ENCODE assay signal across 9 cellular contexts in the genomic region with DNA sequence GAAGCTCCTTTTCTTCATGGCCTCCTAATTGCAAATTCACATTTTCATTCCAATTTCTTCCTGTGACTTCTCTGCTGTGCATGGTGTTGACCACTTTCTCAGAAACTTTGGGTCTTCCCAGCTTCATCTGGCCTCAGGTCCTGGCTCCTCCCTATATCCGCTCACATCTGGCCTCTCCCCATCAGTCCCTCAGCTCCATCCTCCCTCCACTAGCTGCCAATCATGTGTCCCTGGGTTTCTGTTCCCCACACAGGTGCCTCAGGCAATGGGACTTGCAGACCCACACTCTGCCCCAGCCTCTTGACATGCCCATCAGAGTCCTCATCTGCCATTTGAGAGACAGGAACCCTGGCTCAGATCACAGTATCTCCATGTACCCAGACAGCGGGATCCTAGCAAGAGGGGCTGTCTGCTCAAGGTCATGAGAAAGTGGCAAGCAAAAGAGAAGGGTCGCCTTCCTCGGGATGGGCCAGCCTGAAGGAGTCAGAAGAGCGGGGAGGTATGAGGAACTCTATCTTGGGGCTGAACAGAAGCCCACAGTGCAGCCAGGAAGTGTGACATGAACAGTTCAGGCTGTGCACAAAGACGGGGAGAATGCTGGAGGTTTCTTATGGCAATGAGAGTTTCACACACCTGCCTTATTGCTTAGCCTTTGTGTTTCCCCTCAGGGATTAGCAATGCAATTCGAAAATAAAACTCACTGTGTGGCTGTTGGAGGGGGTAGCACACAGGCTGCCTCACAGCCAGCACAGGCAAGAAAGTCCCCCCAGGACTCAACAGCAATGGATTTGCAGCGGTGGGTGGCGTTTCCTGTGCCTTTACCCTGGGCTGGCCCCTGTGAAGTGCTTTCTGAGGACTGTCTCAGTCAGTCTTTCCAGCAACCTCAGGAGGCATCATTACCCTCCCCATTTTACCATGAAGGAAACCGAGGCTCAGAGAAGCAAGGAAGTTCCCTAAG.
DNase-seq lines count a peak whose midpoint lies in the region; ATAC-seq and TF ChIP-seq lines count a peak whose summit lies in the region.
"Had no signal": no experiment of that assay in that cellular context is flagged by ENCODE, and none has a peak within 500 bp of the region (broad histone marks: within the 10 kb centered on the region; RNA-seq: fewer than 3 reads in every experiment).

No MANE protein-coding gene starts in this region.

- intact Hi-C loops in heart right ventricle (cut with DNase I): loop anchor here in 8 of 10 donors (1.0 to 10.0 kb wide), 7 partner anchors 170 to 420 kb away; a partner anchor contains a TSS
- intact Hi-C loops in right cardiac atrium (cut with DNase I): loop anchor here in 3 of 4 donors (5.0 to 10.0 kb wide), 3 partner anchors 257 to 320 kb away; a partner anchor contains a TSS
- intact Hi-C loops in transverse colon (cut with DNase I; ENCODE audit: low total_unique reads): no loop called here

- no peak for TF ChIP-seq CTCF in heart right ventricle (IDR thresholded peaks at IDR 0.05)
- no peak for TF ChIP-seq CTCF in Loucy (conservative IDR thresholded peaks at IDR 0.05; ENCODE audit: low read length)
- no peak for TF ChIP-seq CTCF in right atrium auricular region (IDR thresholded peaks at IDR 0.05)
- TF ChIP-seq CTCF in transverse colon (IDR thresholded peaks at IDR 0.05): no peak

- TF ChIP-seq POLR2A in transverse colon (IDR thresholded peaks at IDR 0.05): no peak

- H3K9me2 ChIP-seq in Loucy (replicated peaks; ENCODE audit: low read depth, low read length): no peaks in the 10 kb centered on the region

- WGBS in heart right ventricle, 2 donors: 85 to 87% methylated on average over 10 of the region's 10 CpGs
- 79% methylated on average over 10 of the region's 10 CpGs for WGBS in right cardiac atrium
- WGBS in transverse colon (ENCODE audit: low coverage in 1 of 2), 2 donors: 60 to 81% methylated on average over 3 to 10 of the region's 10 CpGs

- H3K4me2 ChIP-seq in Loucy (ENCODE audit: low read depth, low read length, poor library complexity, severe bottlenecking): no peak overlapping the region

- H3K27me3 ChIP-seq in heart right ventricle (peaks cover 0 to 7% (median 0%) of the 10 kb centered on the region in 7 donors), right cardiac atrium (ENCODE audit: control insufficient read depth, insufficient read depth) (no peaks in the 10 kb centered on the region), Loucy (ENCODE audit: insufficient read depth, low read length, poor library complexity, severe bottlenecking) (no peaks in the 10 kb centered on the region), right atrium auricular region (no peaks in the 10 kb centered on the region), transverse colon (no peaks in the 10 kb centered on the region)

- in situ Hi-C loops in transverse colon (cut with MboI; ENCODE audit: low pct_ligation_motif_present in 1 of 4, low pct_unique_long_range_greater_than_20kb in 1 of 4, low sequenced_read_pairs in 3 of 4): loop anchor here in 3 of 4 donors (25.0 kb wide), 2 partner anchors 257 to 407 kb away; a partner anchor contains a TSS

- ATAC-seq in heart right ventricle (no peak), right cardiac atrium (no peak)

- H3K79me2 ChIP-seq in Loucy (ENCODE audit: insufficient read depth, low read length): no peaks in the 10 kb centered on the region

- H3K4me3 ChIP-seq in heart right ventricle: no peak overlapping the region
- H3K4me3 ChIP-seq in right cardiac atrium (ENCODE audit: low read length): no peak overlapping the region
- no peak overlapping the region for H3K4me3 ChIP-seq in Loucy (ENCODE audit: low read length, poor library complexity, severe bottlenecking)
- no peak overlapping the region for H3K4me3 ChIP-seq in right atrium auricular region
- H3K4me3 ChIP-seq in transverse colon: no peak overlapping the region

- H3K36me3 ChIP-seq in heart right ventricle: no peaks in the 10 kb centered on the region
- H3K36me3 ChIP-seq in Loucy (ENCODE audit: insufficient read depth, low read length): no peaks in the 10 kb centered on the region
- H3K36me3 ChIP-seq in right atrium auricular region: no peaks in the 10 kb centered on the region
- no peaks in the 10 kb centered on the region for H3K36me3 ChIP-seq in transverse colon

- no peaks in the 10 kb centered on the region for H4K20me1 ChIP-seq in Loucy (ENCODE audit: insufficient read depth, low read length, poor library complexity, severe bottlenecking)

- H3K9me3 ChIP-seq in heart right ventricle (peaks cover 0 to 3% (median 0%) of the 10 kb centered on the region in 11 donors), right cardiac atrium (ENCODE audit: control insufficient read depth, low read length) (no peaks in the 10 kb centered on the region), Loucy (ENCODE audit: insufficient read depth, low read depth, low read length) (no peaks in the 10 kb centered on the region), right atrium auricular region (no peaks in the 10 kb centered on the region), transverse colon (no peaks in the 10 kb centered on the region)

- H3K27ac ChIP-seq in heart right ventricle: peak overlapping the region in 8 of 10 donors; percentile 14 to 82 (median 74)
- H3K27ac ChIP-seq in right cardiac atrium (ENCODE audit: low read length): no peak overlapping the region
- peak overlapping the region; percentile 57 to 79 for H3K27ac ChIP-seq in right atrium auricular region
- peak overlapping the region in 3 of 4 donors; percentile 3 to 53 (median 21) for H3K27ac ChIP-seq in transverse colon

- no peak for DNase-seq in heart right ventricle
- DNase-seq in right cardiac atrium: no peak
- no peak for DNase-seq in right atrium auricular region (ENCODE audit: low spot score)
- DNase-seq in transverse colon: no peak
- DNase-seq in cerebellar nuclear complex (lab: John Stamatoyannopoulos, UW): no peak
- no peak for DNase-seq in GOT3 (lab: John Stamatoyannopoulos, UW)
- DNase-seq in GM03348 (ENCODE audit: low spot score): no peak
- DNase-seq: NCI-H2029 had no signal

- H3F3A ChIP-seq in Loucy (ENCODE audit: low read depth): no peaks in the 10 kb centered on the region

- peak overlapping the region; percentile 27 for H3K9ac ChIP-seq in Loucy (ENCODE audit: low read depth, low read length, poor library complexity, severe bottlenecking)

- peak overlapping the region; percentile 11; the same call in 1 of the 2 replicates for H2AFZ ChIP-seq in Loucy (ENCODE audit: low read length)

- peaks cover 0 to 35% (median 7%) of the 10 kb centered on the region in 9 donors for H3K4me1 ChIP-seq in heart right ventricle
- H3K4me1 ChIP-seq in right cardiac atrium (ENCODE audit: control insufficient read depth, insufficient read depth, low read length): no peaks in the 10 kb centered on the region
- peaks cover 22% of the 10 kb centered on the region for H3K4me1 ChIP-seq in Loucy (ENCODE audit: insufficient read depth, low read length, poor library complexity, severe bottlenecking)
- peaks cover 0 to 14% of the 10 kb centered on the region in 2 donors for H3K4me1 ChIP-seq in right atrium auricular region
- peaks cover 0 to 4% (median 0%) of the 10 kb centered on the region in 4 donors for H3K4me1 ChIP-seq in transverse colon

- TF ChIP-seq EP300 in transverse colon (IDR thresholded peaks at IDR 0.05; ENCODE audit: low read depth): no peak
